ENCODE assay signal across 22 cellular contexts in the genomic region with DNA sequence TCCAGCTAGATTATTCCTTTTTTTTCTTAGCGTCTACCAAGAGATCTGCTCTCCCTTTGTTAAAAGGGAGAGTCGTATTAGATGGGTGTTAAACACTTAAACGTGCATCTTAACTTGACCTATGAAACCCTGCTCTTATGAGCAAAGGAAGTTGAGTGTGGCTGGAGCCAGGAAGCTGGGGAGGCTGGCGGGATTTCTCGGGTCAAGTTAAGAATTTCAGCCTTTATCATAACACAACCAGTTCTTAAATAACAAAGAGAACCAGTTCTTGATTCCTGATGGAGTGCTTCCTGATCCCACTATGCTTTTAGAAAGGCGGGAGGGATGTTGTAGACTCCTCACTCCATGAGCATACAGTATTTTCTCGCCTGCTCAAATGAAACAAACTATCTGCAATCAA.
DNase-seq lines count a peak whose midpoint lies in the region; ATAC-seq, FAIRE-seq and TF ChIP-seq lines count a peak whose summit lies in the region.
"Had no signal": no experiment of that assay in that cellular context is flagged by ENCODE, and none has a peak within 500 bp of the region (broad histone marks: within the 10 kb centered on the region; RNA-seq: fewer than 3 reads in every experiment).

No MANE protein-coding gene starts in this region.

- no peak overlapping the region for H3K4me3 Mint-ChIP-seq in CD8-positive, alpha-beta T cell
- H3K4me3 Mint-ChIP-seq in T-helper 17 cell = no peak overlapping the region
- no peak overlapping the region for H3K4me3 Mint-ChIP-seq in nephron progenitor cell
- no peak overlapping the region for H3K4me3 Mint-ChIP-seq in activated naive CD4-positive, alpha-beta T cell treated with anti-CD3 and anti-CD28 coated beads for 36 hours

- no peak overlapping the region for H3K18ac ChIP-seq in neuronal stem cell (ENCODE audit: low read length)

- H2BK12ac ChIP-seq in neuronal stem cell (ENCODE audit: low read length) = no peak overlapping the region

- no peaks in the 10 kb centered on the region for H3K27me3 ChIP-seq in CD8-positive, alpha-beta T cell (ENCODE audit: insufficient read depth, low read length)
- H3K27me3 ChIP-seq in endothelial cell of umbilical vein (ENCODE audit: control insufficient read depth in 2 of 2, insufficient read depth in 2 of 2, low read length in 2 of 2) (no peaks in the 10 kb centered on the region), upper lobe of right lung (no peaks in the 10 kb centered on the region), neuronal stem cell (ENCODE audit: control insufficient read depth in 3 of 3, insufficient read depth in 3 of 3, low read depth in 1 of 3, low read length in 3 of 3) (no peaks in the 10 kb centered on the region)
- H3K27me3 ChIP-seq: MG63 had no signal

- H3K27me3 Mint-ChIP-seq in CD8-positive, alpha-beta T cell (ENCODE audit: low read depth) = no peaks in the 10 kb centered on the region
- no peaks in the 10 kb centered on the region for H3K27me3 Mint-ChIP-seq in T-helper 17 cell
- no peaks in the 10 kb centered on the region for H3K27me3 Mint-ChIP-seq in nephron progenitor cell (ENCODE audit: low read depth, poor library complexity)
- no peaks in the 10 kb centered on the region for H3K27me3 Mint-ChIP-seq in activated naive CD4-positive, alpha-beta T cell treated with anti-CD3 and anti-CD28 coated beads for 36 hours (ENCODE audit: low read depth)

- no peak overlapping the region for H4K8ac ChIP-seq in neuronal stem cell (ENCODE audit: low read depth, low read length)

- H4K91ac ChIP-seq in neuronal stem cell (ENCODE audit: low read depth, low read length, poor library complexity) = no peak overlapping the region

- intact Hi-C loops in CD8-positive, alpha-beta T cell (cut with DNase I, micrococcal nuclease) = loop anchor here (5.0 to 10.0 kb wide), 2 partner anchors 241 to 507 kb away; a partner anchor contains a TSS
- intact Hi-C loops in endothelial cell of umbilical vein (cut with micrococcal nuclease) = no loop called here
- intact Hi-C loops in activated naive CD4-positive, alpha-beta T cell treated with anti-CD3 and anti-CD28 coated beads for 36 hours (cut with micrococcal nuclease) = no loop called here
- intact Hi-C loops in upper lobe of right lung (cut with DNase I) = no loop called here

- no peak overlapping the region for H3K4ac ChIP-seq in neuronal stem cell (ENCODE audit: low read length)

- TF ChIP-seq POLR2A in endothelial cell of umbilical vein (IDR thresholded peaks at IDR 0.05; ENCODE audit: low read depth, low read length) = no peak

- H3K36me3 ChIP-seq in CD8-positive, alpha-beta T cell (ENCODE audit: insufficient read depth, low read length) = peaks cover 25% of the 10 kb centered on the region
- H3K36me3 ChIP-seq in endothelial cell of umbilical vein (ENCODE audit: control insufficient read depth in 2 of 2, extremely low read depth in 1 of 2, insufficient read depth in 2 of 2, low read length in 2 of 2) (no peaks in the 10 kb centered on the region), upper lobe of right lung (peaks cover 58% of the 10 kb centered on the region), neuronal stem cell (replicated peaks in 1 of 2; ENCODE audit: control insufficient read depth in 2 of 2, insufficient read depth in 2 of 2, low read length in 2 of 2) (no peaks in the 10 kb centered on the region)
- H3K36me3 ChIP-seq: MG63 had no signal

- no peak overlapping the region for H2AK5ac ChIP-seq in neuronal stem cell (ENCODE audit: low read depth, low read length)

- no peak overlapping the region for H2BK120ac ChIP-seq in neuronal stem cell (ENCODE audit: low read depth, low read length)

- peaks cover 80% of the 10 kb centered on the region for H3K36me3 Mint-ChIP-seq in CD8-positive, alpha-beta T cell
- H3K36me3 Mint-ChIP-seq in T-helper 17 cell (ENCODE audit: low read depth) = peaks cover 16% of the 10 kb centered on the region
- peaks cover 59% of the 10 kb centered on the region for H3K36me3 Mint-ChIP-seq in nephron progenitor cell (ENCODE audit: low read depth)
- peaks cover 23% of the 10 kb centered on the region for H3K36me3 Mint-ChIP-seq in activated naive CD4-positive, alpha-beta T cell treated with anti-CD3 and anti-CD28 coated beads for 36 hours (ENCODE audit: low read depth)

- no peak overlapping the region for H3K27ac ChIP-seq in CD8-positive, alpha-beta T cell (ENCODE audit: low read depth, low read length)
- H3K27ac ChIP-seq in endothelial cell of umbilical vein (ENCODE audit: insufficient read depth, low read depth, low read length) (peak overlapping the region; percentile 42), upper lobe of right lung (no peak overlapping the region), neuronal stem cell (replicated peaks; ENCODE audit: low read length) (no peak overlapping the region)
- H3K27ac ChIP-seq: C4-2B had no signal

- H3K9ac ChIP-seq in endothelial cell of umbilical vein (replicated peaks; ENCODE audit: extremely low read depth, insufficient read depth, low read length) (peak overlapping the region; percentile 39), neuronal stem cell (ENCODE audit: low read depth, low read length, poor library complexity) (no peak overlapping the region)

- dilution Hi-C loops in endothelial cell of umbilical vein (cut with MboI; ENCODE audit: extremely low pct_ligation_motif_present, low sequenced_read_pairs) = no loop called here

- H3K27ac Mint-ChIP-seq in CD8-positive, alpha-beta T cell = peak overlapping the region; percentile 69
- H3K27ac Mint-ChIP-seq in T-helper 17 cell (peak overlapping the region; percentile 8), nephron progenitor cell (peak overlapping the region; percentile 92)
- no peak overlapping the region for H3K27ac Mint-ChIP-seq in activated naive CD4-positive, alpha-beta T cell treated with anti-CD3 and anti-CD28 coated beads for 36 hours

- H3K23ac ChIP-seq in neuronal stem cell (ENCODE audit: low read depth, low read length, poor library complexity) = no peak overlapping the region

- H3K4me1 ChIP-seq in CD8-positive, alpha-beta T cell (ENCODE audit: insufficient read depth, low read length) = no peaks in the 10 kb centered on the region
- H3K4me1 ChIP-seq in endothelial cell of umbilical vein (ENCODE audit: control insufficient read depth, extremely low read depth, insufficient read depth, low read length) = peaks cover 19% of the 10 kb centered on the region
- H3K4me1 ChIP-seq in upper lobe of right lung = peaks cover 20% of the 10 kb centered on the region
- H3K4me1 ChIP-seq in neuronal stem cell (ENCODE audit: control insufficient read depth in 2 of 2, insufficient read depth in 1 of 2, low read depth in 1 of 2, low read length in 2 of 2) = no peaks in the 10 kb centered on the region

- no peaks in the 10 kb centered on the region for H3K79me2 ChIP-seq in endothelial cell of umbilical vein (ENCODE audit: control insufficient read depth, insufficient read depth, low read length)

- no peak for TF ChIP-seq CTCF in CD8-positive, alpha-beta T cell (IDR thresholded peaks at IDR 0.05)
- TF ChIP-seq CTCF in endothelial cell of umbilical vein (IDR thresholded peaks at IDR 0.05; ENCODE audit: extremely low read depth in 1 of 2, insufficient read depth in 1 of 2, low read depth in 1 of 2, low read length in 2 of 2) = no peak
- no peak for TF ChIP-seq CTCF in nephron progenitor cell (IDR thresholded peaks at IDR 0.05)
- no peak for TF ChIP-seq CTCF in upper lobe of right lung (IDR thresholded peaks at IDR 0.05)

- ATAC-seq in CD8-positive, alpha-beta T cell = no peak
- no peak for ATAC-seq in T-helper 17 cell
- ATAC-seq in upper lobe of right lung = no peak
- ATAC-seq: K562, Panc1 had no signal

- no peak overlapping the region for H3K14ac ChIP-seq in neuronal stem cell (ENCODE audit: low read length)

- H2AFZ ChIP-seq in endothelial cell of umbilical vein (ENCODE audit: low read depth, low read length) (peak overlapping the region; percentile 79), neuronal stem cell (ENCODE audit: low read length) (no peak overlapping the region)

- no peaks in the 10 kb centered on the region for H3K9me3 Mint-ChIP-seq in CD8-positive, alpha-beta T cell
- no peaks in the 10 kb centered on the region for H3K9me3 Mint-ChIP-seq in nephron progenitor cell
- no peaks in the 10 kb centered on the region for H3K9me3 Mint-ChIP-seq in activated naive CD4-positive, alpha-beta T cell treated with anti-CD3 and anti-CD28 coated beads for 36 hours

- peak overlapping the region; percentile 62 for H3K4me2 ChIP-seq in endothelial cell of umbilical vein (ENCODE audit: insufficient read depth, low read length)
- H3K4me2 ChIP-seq in neuronal stem cell (ENCODE audit: insufficient read depth, low read length, poor library complexity, severe bottlenecking) = no peak overlapping the region

- no peaks in the 10 kb centered on the region for H3K9me1 ChIP-seq in endothelial cell of umbilical vein (replicated peaks; ENCODE audit: control insufficient read depth, extremely low read depth, insufficient read depth, low read length)

- DNase-seq in CD8-positive, alpha-beta T cell = no peak
- DNase-seq in T-helper 17 cell (no peak), endothelial cell of umbilical vein (ENCODE audit: low read depth, low spot score) (peak; percentile 83), nephron progenitor cell (no peak), upper lobe of right lung (no peak), neuronal stem cell (ENCODE audit: low spot score) (no peak), NCI-H524 treated with DMSO at 0.1 percent for 48 hours (lab: John Stamatoyannopoulos, UW) (no peak)
- no peak for DNase-seq in activated naive CD4-positive, alpha-beta T cell treated with anti-CD3 and anti-CD28 coated beads for 36 hours
- DNase-seq: HCEC 1CT; MG63; NCI-H1417; NCI-H187; NCI-H2107; NCI-H748 treated with DMSO at 0.1 percent for 48 hours; NK-92 treated with Interleukin-12 subunit alpha and Interleukin-12 subunit beta, amount 100 ng/mL, for 24 hours; SIG-M5 had no signal

- FAIRE-seq in endothelial cell of umbilical vein (lab: Jason Lieb, UNC) = peak; percentile 72
- FAIRE-seq: A204.1, D721Med, GM19239, K562 had no signal

- no peaks in the 10 kb centered on the region for H3K9me3 ChIP-seq in CD8-positive, alpha-beta T cell (ENCODE audit: low read length)
- H3K9me3 ChIP-seq in T-helper 17 cell (ENCODE audit: control insufficient read depth, low read length, poor library complexity, severe bottlenecking) (no peaks in the 10 kb centered on the region), endothelial cell of umbilical vein (replicated peaks; ENCODE audit: control insufficient read depth, insufficient read depth, low read length) (no peaks in the 10 kb centered on the region), upper lobe of right lung (no peaks in the 10 kb centered on the region), neuronal stem cell (replicated peaks in 1 of 2; ENCODE audit: control insufficient read depth in 2 of 2, insufficient read depth in 1 of 2, low read depth in 1 of 2, low read length in 2 of 2) (no peaks in the 10 kb centered on the region)
- H3K9me3 ChIP-seq: MG63 had no signal

- POLR2A ChIA-PET in CD8-positive, alpha-beta T cell (lab: Charles Lee) = no interaction called here
- POLR2A ChIA-PET in endothelial cell of umbilical vein (lab: Charles Lee) = no interaction called here

- no peak overlapping the region for H2BK5ac ChIP-seq in neuronal stem cell (ENCODE audit: low read length)

- CTCF ChIA-PET in CD8-positive, alpha-beta T cell (lab: Charles Lee) = interaction anchor here (0.6 kb wide), 1 partner anchor 362 kb away, joined by 3 read pairs; no protein-coding TSS in a partner anchor
- CTCF ChIA-PET in endothelial cell of umbilical vein (lab: Charles Lee) = interaction anchor here (1.0 to 1.2 kb wide), 2 partner anchors 53 to 350 kb away, joined by 4 to 5 read pairs; no protein-coding TSS in a partner anchor
- CTCF ChIA-PET in activated naive CD4-positive, alpha-beta T cell treated with anti-CD3 and anti-CD28 coated beads for 36 hours (lab: Charles Lee) = interaction anchor here (0.6 kb wide), 1 partner anchor 88 kb away, joined by 3 read pairs; no protein-coding TSS in a partner anchor

- BruUV-seq in endothelial cell of umbilical vein (replicated peaks; lab: Mats Ljungman, UMichigan) = no TSS peak

- H3K79me1 ChIP-seq in neuronal stem cell (ENCODE audit: low read depth, low read length) = no peaks in the 10 kb centered on the region

- no peak overlapping the region for H2BK15ac ChIP-seq in neuronal stem cell (ENCODE audit: low read length)

- no peak overlapping the region for H3K4me3 ChIP-seq in CD8-positive, alpha-beta T cell (ENCODE audit: low read depth, low read length)
- H3K4me3 ChIP-seq in endothelial cell of umbilical vein (replicated peaks in 1 of 3; ENCODE audit: insufficient read depth in 1 of 3, low read depth in 1 of 3, low read length in 3 of 3) (peak overlapping the region in 1 of 3 experiments; percentile 11), upper lobe of right lung (no peak overlapping the region), neuronal stem cell (ENCODE audit: low read length in 2 of 2) (no peak overlapping the region)
- H3K4me3 ChIP-seq: K562, MG63 had no signal

- H3K4me1 Mint-ChIP-seq in CD8-positive, alpha-beta T cell (ENCODE audit: low read depth) = no peaks in the 10 kb centered on the region
- H3K4me1 Mint-ChIP-seq in T-helper 17 cell (peaks cover 2% of the 10 kb centered on the region), nephron progenitor cell (no peaks in the 10 kb centered on the region)
- peaks cover 3% of the 10 kb centered on the region for H3K4me1 Mint-ChIP-seq in activated naive CD4-positive, alpha-beta T cell treated with anti-CD3 and anti-CD28 coated beads for 36 hours (ENCODE audit: low read depth)

- WGBS in neuronal stem cell (ENCODE audit: extremely low coverage in 2 of 2, insufficient read length in 2 of 2, insufficient replicate concordance in 1 of 2), 2 donors = no CpG with 5 or more reads among the region's 7 CpGs

- H4K20me1 ChIP-seq in endothelial cell of umbilical vein (replicated peaks; ENCODE audit: control insufficient read depth, extremely low read depth, insufficient read depth, low read length) = no peaks in the 10 kb centered on the region

Comparison
In these comparisons a context has a peak if more than half of its experiments do, and no peak if none do; other contexts are left out.
1. intact Hi-C loops: an anchor here in CD8-positive, alpha-beta T cell (5.0 to 10.0 kb wide); none called in endothelial cell of umbilical vein, activated naive CD4-positive, alpha-beta T cell treated with anti-CD3 and anti-CD28 coated beads for 36 hours and upper lobe of right lung.